In the genomic region with DNA sequence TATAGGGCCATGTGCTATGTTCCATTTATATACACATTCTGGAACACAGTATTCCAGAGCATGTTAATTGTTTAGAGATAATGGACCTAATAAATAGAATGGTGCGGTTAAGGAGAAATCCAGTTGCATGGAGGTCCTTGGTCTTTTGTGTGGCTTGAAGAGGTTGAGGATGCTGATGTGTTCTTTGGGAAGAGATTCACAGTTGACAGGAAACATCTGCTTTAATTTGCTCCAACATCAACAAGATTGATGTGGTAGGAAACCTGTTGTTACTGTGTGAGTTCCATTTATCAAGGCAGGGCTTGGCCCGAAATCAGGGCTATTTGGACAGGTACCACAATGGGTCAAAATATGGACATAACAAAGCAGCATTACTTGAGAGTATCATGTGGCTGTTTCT, we compare ENCODE assay signal across 3 cellular contexts. TPM values are rescaled to one million over a fixed set of nuclear protein-coding genes. Genes with fewer than 3 reads are reported as not detected.
"Had no signal": no experiment of that assay in that cellular context is flagged by ENCODE, and none has a peak within 500 bp of the region (broad histone marks: within the 10 kb centered on the region; RNA-seq: fewer than 3 reads in every experiment).

No MANE protein-coding gene starts in this region.

RNA-seq across cellular contexts. Expression of a gene that starts 56.3 kb away (rescaled TPM):
- total RNA-seq: LHCN-M2, MCF 10A had no signal
- polyA plus RNA-seq: SK-N-SH had no signal
